Comparison of ENCODE assay signal across 2 cellular contexts in the genomic region with DNA sequence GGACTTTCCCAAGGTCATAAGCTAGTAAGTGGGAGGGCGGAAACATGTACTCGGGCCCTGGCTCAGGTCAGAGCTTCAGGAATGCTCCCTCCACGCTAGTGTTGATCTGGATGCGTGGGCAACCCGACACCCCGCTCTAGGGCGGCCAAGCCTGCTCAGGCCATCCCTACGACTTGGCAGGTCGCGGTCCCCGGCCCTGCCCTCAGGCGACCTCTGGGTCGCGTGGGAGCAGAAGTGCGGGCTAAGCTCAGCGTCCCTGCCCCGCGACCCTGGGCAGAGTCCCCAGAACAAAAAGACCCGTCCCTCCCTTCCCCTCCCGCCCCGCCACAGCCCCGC.
TF ChIP-seq lines count a peak whose summit lies in the region.

No MANE protein-coding gene starts in this region.

TF ChIP-seq in HEK293, 187 proteins besides CTCF, POLR2A, EP300 and RAD21 (continued from another document and continues in another):
- TF ChIP-seq, protein P1, sequence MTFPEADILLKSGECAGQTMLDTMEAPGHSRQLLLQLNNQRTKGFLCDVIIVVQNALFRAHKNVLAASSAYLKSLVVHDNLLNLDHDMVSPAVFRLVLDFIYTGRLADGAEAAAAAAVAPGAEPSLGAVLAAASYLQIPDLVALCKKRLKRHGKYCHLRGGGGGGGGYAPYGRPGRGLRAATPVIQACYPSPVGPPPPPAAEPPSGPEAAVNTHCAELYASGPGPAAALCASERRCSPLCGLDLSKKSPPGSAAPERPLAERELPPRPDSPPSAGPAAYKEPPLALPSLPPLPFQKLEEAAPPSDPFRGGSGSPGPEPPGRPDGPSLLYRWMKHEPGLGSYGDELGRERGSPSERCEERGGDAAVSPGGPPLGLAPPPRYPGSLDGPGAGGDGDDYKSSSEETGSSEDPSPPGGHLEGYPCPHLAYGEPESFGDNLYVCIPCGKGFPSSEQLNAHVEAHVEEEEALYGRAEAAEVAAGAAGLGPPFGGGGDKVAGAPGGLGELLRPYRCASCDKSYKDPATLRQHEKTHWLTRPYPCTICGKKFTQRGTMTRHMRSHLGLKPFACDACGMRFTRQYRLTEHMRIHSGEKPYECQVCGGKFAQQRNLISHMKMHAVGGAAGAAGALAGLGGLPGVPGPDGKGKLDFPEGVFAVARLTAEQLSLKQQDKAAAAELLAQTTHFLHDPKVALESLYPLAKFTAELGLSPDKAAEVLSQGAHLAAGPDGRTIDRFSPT (tag by site-specific recombination; IDR thresholded peaks at IDR 0.05), result peak; percentile 79
- TF ChIP-seq ZNF843 (tag by site-specific recombination; IDR thresholded peaks at IDR 0.05), result no peak
- TF ChIP-seq, protein P2, sequence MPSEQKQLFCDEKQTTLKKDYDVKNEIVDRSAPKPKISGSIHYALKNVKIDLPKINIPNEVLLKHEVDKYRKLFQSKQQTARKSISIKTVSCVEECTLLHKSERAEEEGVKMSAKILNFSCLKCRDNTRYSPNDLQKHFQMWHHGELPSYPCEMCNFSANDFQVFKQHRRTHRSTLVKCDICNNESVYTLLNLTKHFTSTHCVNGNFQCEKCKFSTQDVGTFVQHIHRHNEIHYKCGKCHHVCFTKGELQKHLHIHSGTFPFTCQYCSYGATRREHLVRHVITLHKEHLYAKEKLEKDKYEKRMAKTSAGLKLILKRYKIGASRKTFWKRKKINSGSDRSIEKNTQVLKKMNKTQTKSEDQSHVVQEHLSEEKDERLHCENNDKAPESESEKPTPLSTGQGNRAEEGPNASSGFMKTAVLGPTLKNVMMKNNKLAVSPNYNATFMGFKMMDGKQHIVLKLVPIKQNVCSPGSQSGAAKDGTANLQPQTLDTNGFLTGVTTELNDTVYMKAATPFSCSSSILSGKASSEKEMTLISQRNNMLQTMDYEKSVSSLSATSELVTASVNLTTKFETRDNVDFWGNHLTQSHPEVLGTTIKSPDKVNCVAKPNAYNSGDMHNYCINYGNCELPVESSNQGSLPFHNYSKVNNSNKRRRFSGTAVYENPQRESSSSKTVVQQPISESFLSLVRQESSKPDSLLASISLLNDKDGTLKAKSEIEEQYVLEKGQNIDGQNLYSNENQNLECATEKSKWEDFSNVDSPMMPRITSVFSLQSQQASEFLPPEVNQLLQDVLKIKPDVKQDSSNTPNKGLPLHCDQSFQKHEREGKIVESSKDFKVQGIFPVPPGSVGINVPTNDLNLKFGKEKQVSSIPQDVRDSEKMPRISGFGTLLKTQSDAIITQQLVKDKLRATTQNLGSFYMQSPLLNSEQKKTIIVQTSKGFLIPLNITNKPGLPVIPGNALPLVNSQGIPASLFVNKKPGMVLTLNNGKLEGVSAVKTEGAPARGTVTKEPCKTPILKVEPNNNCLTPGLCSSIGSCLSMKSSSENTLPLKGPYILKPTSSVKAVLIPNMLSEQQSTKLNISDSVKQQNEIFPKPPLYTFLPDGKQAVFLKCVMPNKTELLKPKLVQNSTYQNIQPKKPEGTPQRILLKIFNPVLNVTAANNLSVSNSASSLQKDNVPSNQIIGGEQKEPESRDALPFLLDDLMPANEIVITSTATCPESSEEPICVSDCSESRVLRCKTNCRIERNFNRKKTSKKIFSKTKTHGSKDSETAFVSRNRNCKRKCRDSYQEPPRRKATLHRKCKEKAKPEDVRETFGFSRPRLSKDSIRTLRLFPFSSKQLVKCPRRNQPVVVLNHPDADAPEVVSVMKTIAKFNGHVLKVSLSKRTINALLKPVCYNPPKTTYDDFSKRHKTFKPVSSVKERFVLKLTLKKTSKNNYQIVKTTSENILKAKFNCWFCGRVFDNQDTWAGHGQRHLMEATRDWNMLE (tag by site-specific recombination; conservative IDR thresholded peaks at IDR 0.05; ENCODE audit: low read depth), result no peak
- TF ChIP-seq, protein P3, sequence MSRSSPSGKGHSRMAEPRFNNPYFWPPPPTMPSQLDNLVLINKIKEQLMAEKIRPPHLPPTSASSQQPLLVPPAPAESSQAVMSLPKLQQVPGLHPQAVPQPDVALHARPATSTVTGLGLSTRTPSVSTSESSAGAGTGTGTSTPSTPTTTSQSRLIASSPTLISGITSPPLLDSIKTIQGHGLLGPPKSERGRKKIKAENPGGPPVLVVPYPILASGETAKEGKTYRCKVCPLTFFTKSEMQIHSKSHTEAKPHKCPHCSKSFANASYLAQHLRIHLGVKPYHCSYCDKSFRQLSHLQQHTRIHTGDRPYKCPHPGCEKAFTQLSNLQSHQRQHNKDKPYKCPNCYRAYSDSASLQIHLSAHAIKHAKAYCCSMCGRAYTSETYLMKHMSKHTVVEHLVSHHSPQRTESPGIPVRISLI (tag by site-specific recombination; IDR thresholded peaks at IDR 0.05), result no peak
- no peak for TF ChIP-seq ZNF140 (tag by site-specific recombination; IDR thresholded peaks at IDR 0.05)
- TF ChIP-seq ZNF621 (tag by site-specific recombination; IDR thresholded peaks at IDR 0.05), result no peak
- no peak for TF ChIP-seq GLI2 (tag by site-specific recombination; IDR thresholded peaks at IDR 0.05; ENCODE audit: borderline replicate concordance, low read depth)
- no peak for TF ChIP-seq ZNF391 (tag by site-specific recombination; IDR thresholded peaks at IDR 0.05; ENCODE audit: borderline replicate concordance, low read depth)
- no peak for TF ChIP-seq ZNF292 (tag by site-specific recombination; IDR thresholded peaks at IDR 0.05; ENCODE audit: borderline replicate concordance, low read depth)
- TF ChIP-seq, protein P4, sequence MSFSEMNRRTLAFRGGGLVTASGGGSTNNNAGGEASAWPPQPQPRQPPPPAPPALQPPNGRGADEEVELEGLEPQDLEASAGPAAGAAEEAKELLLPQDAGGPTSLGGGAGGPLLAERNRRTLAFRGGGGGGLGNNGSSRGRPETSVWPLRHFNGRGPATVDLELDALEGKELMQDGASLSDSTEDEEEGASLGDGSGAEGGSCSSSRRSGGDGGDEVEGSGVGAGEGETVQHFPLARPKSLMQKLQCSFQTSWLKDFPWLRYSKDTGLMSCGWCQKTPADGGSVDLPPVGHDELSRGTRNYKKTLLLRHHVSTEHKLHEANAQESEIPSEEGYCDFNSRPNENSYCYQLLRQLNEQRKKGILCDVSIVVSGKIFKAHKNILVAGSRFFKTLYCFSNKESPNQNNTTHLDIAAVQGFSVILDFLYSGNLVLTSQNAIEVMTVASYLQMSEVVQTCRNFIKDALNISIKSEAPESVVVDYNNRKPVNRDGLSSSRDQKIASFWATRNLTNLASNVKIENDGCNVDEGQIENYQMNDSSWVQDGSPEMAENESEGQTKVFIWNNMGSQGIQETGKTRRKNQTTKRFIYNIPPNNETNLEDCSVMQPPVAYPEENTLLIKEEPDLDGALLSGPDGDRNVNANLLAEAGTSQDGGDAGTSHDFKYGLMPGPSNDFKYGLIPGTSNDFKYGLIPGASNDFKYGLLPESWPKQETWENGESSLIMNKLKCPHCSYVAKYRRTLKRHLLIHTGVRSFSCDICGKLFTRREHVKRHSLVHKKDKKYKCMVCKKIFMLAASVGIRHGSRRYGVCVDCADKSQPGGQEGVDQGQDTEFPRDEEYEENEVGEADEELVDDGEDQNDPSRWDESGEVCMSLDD (tag by site-specific recombination; IDR thresholded peaks at IDR 0.05), result 0 out of 2 replicates have a peak, but pooled peaks have one; percentile 29
- no peak for TF ChIP-seq SP2 (tag by site-specific recombination; IDR thresholded peaks at IDR 0.05)
- TF ChIP-seq WT1 (tag by site-specific recombination; IDR thresholded peaks at IDR 0.05), result peak; percentile 67
- TF ChIP-seq ZNF350 (tag by site-specific recombination; IDR thresholded peaks at IDR 0.05), result no peak
- TF ChIP-seq ZNF670 (tag by site-specific recombination; IDR thresholded peaks at IDR 0.05; ENCODE audit: low read depth), result no peak
- TF ChIP-seq ZNF155 (tag by site-specific recombination; IDR thresholded peaks at IDR 0.05), result no peak
- TF ChIP-seq ZNF777 (tag by site-specific recombination; IDR thresholded peaks at IDR 0.05; ENCODE audit: borderline replicate concordance), result no peak

TF ChIP-seq in HepG2, 621 proteins besides CTCF, POLR2A, EP300 and RAD21 (continued from another document and continues in another):
- 0 out of 2 replicates have a peak, but pooled peaks have one; percentile 7 for TF ChIP-seq MEF2D (CRISPR knock-in tag; IDR thresholded peaks at IDR 0.05)
- peak; percentile 65 for TF ChIP-seq HNF4A (CRISPR knock-in tag; IDR thresholded peaks at IDR 0.05)
- peak; percentile 65 for TF ChIP-seq POLR2AphosphoS5 (IDR thresholded peaks at IDR 0.05; ENCODE audit: low read depth, low read length)
- no peak for TF ChIP-seq ZNF546 (CRISPR knock-in tag; conservative IDR thresholded peaks at IDR 0.05)
- TF ChIP-seq, protein P5, sequence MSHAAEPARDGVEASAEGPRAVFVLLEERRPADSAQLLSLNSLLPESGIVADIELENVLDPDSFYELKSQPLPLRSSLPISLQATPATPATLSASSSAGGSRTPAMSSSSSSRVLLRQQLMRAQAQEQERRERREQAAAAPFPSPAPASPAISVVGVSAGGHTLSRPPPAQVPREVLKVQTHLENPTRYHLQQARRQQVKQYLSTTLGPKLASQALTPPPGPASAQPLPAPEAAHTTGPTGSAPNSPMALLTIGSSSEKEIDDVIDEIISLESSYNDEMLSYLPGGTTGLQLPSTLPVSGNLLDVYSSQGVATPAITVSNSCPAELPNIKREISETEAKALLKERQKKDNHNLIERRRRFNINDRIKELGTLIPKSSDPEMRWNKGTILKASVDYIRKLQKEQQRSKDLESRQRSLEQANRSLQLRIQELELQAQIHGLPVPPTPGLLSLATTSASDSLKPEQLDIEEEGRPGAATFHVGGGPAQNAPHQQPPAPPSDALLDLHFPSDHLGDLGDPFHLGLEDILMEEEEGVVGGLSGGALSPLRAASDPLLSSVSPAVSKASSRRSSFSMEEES (CRISPR knock-in tag; IDR thresholded peaks at IDR 0.05), result peak; percentile 40; the same call in 1 of the 2 replicates
- 0 out of 2 replicates have a peak, but pooled peaks have one; percentile 71 for TF ChIP-seq EEA1 (CRISPR knock-in tag; IDR thresholded peaks at IDR 0.05; ENCODE audit: borderline replicate concordance)
- TF ChIP-seq HNRNPK (IDR thresholded peaks at IDR 0.05; ENCODE audit: low read depth, low read length, poor library complexity, severe bottlenecking), result no peak
- TF ChIP-seq NPAS2 (CRISPR knock-in tag; IDR thresholded peaks at IDR 0.05; ENCODE audit: borderline replicate concordance), result no peak
- no peak for TF ChIP-seq ZSCAN20 (CRISPR knock-in tag; IDR thresholded peaks at IDR 0.05; ENCODE audit: borderline replicate concordance)
- TF ChIP-seq HOXD1 (CRISPR knock-in tag; IDR thresholded peaks at IDR 0.05), result no peak
- TF ChIP-seq RXRA (CRISPR knock-in tag; IDR thresholded peaks at IDR 0.05), result peak; percentile 94
- TF ChIP-seq ZNF496 (CRISPR knock-in tag; IDR thresholded peaks at IDR 0.05; ENCODE audit: insufficient replicate concordance), result no peak
- 0 out of 2 replicates have a peak, but pooled peaks have one; percentile 34 for TF ChIP-seq GATAD1 (CRISPR knock-in tag; IDR thresholded peaks at IDR 0.05)
- TF ChIP-seq, protein P6, sequence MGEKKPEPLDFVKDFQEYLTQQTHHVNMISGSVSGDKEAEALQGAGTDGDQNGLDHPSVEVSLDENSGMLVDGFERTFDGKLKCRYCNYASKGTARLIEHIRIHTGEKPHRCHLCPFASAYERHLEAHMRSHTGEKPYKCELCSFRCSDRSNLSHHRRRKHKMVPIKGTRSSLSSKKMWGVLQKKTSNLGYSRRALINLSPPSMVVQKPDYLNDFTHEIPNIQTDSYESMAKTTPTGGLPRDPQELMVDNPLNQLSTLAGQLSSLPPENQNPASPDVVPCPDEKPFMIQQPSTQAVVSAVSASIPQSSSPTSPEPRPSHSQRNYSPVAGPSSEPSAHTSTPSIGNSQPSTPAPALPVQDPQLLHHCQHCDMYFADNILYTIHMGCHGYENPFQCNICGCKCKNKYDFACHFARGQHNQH (CRISPR knock-in tag; IDR thresholded peaks at IDR 0.05), result 0 out of 2 replicates have a peak, but pooled peaks have one; percentile 23
- no peak; the same call in 2 of the 3 replicates for TF ChIP-seq MXI1 (IDR thresholded peaks at IDR 0.05; ENCODE audit: borderline replicate concordance, low read depth, low read length)
- TF ChIP-seq, protein P7, sequence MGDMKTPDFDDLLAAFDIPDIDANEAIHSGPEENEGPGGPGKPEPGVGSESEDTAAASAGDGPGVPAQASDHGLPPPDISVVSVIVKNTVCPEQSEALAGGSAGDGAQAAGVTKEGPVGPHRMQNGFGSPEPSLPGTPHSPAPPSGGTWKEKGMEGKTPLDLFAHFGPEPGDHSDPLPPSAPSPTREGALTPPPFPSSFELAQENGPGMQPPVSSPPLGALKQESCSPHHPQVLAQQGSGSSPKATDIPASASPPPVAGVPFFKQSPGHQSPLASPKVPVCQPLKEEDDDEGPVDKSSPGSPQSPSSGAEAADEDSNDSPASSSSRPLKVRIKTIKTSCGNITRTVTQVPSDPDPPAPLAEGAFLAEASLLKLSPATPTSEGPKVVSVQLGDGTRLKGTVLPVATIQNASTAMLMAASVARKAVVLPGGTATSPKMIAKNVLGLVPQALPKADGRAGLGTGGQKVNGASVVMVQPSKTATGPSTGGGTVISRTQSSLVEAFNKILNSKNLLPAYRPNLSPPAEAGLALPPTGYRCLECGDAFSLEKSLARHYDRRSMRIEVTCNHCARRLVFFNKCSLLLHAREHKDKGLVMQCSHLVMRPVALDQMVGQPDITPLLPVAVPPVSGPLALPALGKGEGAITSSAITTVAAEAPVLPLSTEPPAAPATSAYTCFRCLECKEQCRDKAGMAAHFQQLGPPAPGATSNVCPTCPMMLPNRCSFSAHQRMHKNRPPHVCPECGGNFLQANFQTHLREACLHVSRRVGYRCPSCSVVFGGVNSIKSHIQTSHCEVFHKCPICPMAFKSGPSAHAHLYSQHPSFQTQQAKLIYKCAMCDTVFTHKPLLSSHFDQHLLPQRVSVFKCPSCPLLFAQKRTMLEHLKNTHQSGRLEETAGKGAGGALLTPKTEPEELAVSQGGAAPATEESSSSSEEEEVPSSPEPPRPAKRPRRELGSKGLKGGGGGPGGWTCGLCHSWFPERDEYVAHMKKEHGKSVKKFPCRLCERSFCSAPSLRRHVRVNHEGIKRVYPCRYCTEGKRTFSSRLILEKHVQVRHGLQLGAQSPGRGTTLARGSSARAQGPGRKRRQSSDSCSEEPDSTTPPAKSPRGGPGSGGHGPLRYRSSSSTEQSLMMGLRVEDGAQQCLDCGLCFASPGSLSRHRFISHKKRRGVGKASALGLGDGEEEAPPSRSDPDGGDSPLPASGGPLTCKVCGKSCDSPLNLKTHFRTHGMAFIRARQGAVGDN (CRISPR knock-in tag; IDR thresholded peaks at IDR 0.05), result peak; percentile 80
- peak; percentile 47; the same call in 1 of the 2 replicates for TF ChIP-seq NFKBIZ (CRISPR knock-in tag; IDR thresholded peaks at IDR 0.05)
- TF ChIP-seq, protein P8, sequence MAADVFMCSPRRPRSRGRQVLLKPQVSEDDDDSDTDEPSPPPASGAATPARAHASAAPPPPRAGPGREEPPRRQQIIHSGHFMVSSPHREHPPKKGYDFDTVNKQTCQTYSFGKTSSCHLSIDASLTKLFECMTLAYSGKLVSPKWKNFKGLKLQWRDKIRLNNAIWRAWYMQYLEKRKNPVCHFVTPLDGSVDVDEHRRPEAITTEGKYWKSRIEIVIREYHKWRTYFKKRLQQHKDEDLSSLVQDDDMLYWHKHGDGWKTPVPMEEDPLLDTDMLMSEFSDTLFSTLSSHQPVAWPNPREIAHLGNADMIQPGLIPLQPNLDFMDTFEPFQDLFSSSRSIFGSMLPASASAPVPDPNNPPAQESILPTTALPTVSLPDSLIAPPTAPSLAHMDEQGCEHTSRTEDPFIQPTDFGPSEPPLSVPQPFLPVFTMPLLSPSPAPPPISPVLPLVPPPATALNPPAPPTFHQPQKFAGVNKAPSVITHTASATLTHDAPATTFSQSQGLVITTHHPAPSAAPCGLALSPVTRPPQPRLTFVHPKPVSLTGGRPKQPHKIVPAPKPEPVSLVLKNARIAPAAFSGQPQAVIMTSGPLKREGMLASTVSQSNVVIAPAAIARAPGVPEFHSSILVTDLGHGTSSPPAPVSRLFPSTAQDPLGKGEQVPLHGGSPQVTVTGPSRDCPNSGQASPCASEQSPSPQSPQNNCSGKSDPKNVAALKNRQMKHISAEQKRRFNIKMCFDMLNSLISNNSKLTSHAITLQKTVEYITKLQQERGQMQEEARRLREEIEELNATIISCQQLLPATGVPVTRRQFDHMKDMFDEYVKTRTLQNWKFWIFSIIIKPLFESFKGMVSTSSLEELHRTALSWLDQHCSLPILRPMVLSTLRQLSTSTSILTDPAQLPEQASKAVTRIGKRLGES (CRISPR knock-in tag; IDR thresholded peaks at IDR 0.05; ENCODE audit: borderline replicate concordance), result no peak
- no peak for TF ChIP-seq CCAR2 (optimal IDR thresholded peaks at IDR 0.05; ENCODE audit: low read depth, low read length)
- peak; percentile 70 for TF ChIP-seq MYC (CRISPR knock-in tag; IDR thresholded peaks at IDR 0.05; ENCODE audit: borderline replicate concordance)
